1 cellular context compared by ENCODE assay signal in the genomic region with DNA sequence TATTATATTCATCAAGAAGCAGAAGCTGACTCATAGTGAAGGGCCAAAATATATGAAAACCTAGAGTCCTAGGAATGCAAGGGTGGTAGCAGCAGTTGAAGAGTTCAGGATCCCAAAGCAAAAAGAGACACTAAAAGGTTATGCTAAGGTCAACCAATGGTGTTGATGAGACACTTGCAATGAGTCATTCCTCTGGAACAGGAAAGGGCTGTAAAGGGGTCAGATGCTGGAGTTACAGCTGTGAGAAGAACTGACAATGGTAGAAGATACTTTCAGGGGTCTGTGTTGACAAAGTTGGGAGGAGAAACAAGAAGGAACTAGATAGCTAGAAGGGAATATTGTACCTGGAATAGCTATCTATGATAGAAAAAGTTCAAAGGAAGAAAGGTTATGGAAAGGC.
TF ChIP-seq lines count a peak whose summit lies in the region.

No MANE protein-coding gene starts in this region.

TF ChIP-seq in K562, 482 proteins besides CTCF, POLR2A, EP300 and RAD21 (continued from another document and continues in another):
- TF ChIP-seq KLF13 (tag; IDR thresholded peaks at IDR 0.05; ENCODE audit: borderline replicate concordance, low read depth) = no peak
- 0 out of 2 replicates have a peak, but pooled peaks have one; percentile 22 for TF ChIP-seq CC2D1A (IDR thresholded peaks at IDR 0.05)
- no peak for TF ChIP-seq TAF1 (IDR thresholded peaks at IDR 0.05; ENCODE audit: control insufficient read depth, extremely low read depth, insufficient read depth, low read length, severe bottlenecking)
- no peak for TF ChIP-seq ZNF740 (CRISPR knock-in tag; IDR thresholded peaks at IDR 0.05)
- no peak for TF ChIP-seq ZNF740 (tag; IDR thresholded peaks at IDR 0.05)
- no peak for TF ChIP-seq CREB1 (IDR thresholded peaks at IDR 0.05)
- TF ChIP-seq CREB1 (CRISPR knock-in tag; IDR thresholded peaks at IDR 0.05) = no peak
- peak in 1 of 2 experiments; percentile 23; a peak in 1 of 4 replicates for TF ChIP-seq HDAC1 (IDR thresholded peaks at IDR 0.05)
- no peak for TF ChIP-seq MTA1 (IDR thresholded peaks at IDR 0.05; ENCODE audit: borderline replicate concordance)
- peak; percentile 65 for TF ChIP-seq NR2C1 (IDR thresholded peaks at IDR 0.05)
- TF ChIP-seq NR2C1 (tag; IDR thresholded peaks at IDR 0.05) = peak; percentile 66
- TF ChIP-seq CBFA2T3 (IDR thresholded peaks at IDR 0.05) = 0 out of 2 replicates have a peak, but pooled peaks have one; percentile 28
- TF ChIP-seq SP1 (CRISPR knock-in tag; IDR thresholded peaks at IDR 0.05) = no peak
- TF ChIP-seq ZKSCAN8 (CRISPR knock-in tag; IDR thresholded peaks at IDR 0.05) = no peak
- no peak for TF ChIP-seq ZFP30 (CRISPR knock-in tag; IDR thresholded peaks at IDR 0.05; ENCODE audit: borderline replicate concordance)
- TF ChIP-seq ATF2 (CRISPR knock-in tag; IDR thresholded peaks at IDR 0.05) = no peak
- no peak for TF ChIP-seq SFPQ (IDR thresholded peaks at IDR 0.05; ENCODE audit: low read depth, low read length)
- TF ChIP-seq ARHGAP35 (IDR thresholded peaks at IDR 0.05; ENCODE audit: partially characterized antibody) = no peak
- no peak for TF ChIP-seq U2AF2 (optimal IDR thresholded peaks at IDR 0.05; ENCODE audit: low read depth, low read length)
- TF ChIP-seq SNIP1 (IDR thresholded peaks at IDR 0.05; ENCODE audit: low read depth) = no peak
- peak; percentile 90 for TF ChIP-seq EHMT2 (IDR thresholded peaks at IDR 0.05)
- no peak for TF ChIP-seq STAT5A (IDR thresholded peaks at IDR 0.05; ENCODE audit: borderline replicate concordance, low read length)
- TF ChIP-seq MAZ (CRISPR knock-in tag; conservative IDR thresholded peaks at IDR 0.05 in 1 of 2, IDR thresholded peaks at IDR 0.05 in 1 of 2) = no peak
- TF ChIP-seq BRD4 (IDR thresholded peaks at IDR 0.05) = no peak
- TF ChIP-seq, protein P1, sequence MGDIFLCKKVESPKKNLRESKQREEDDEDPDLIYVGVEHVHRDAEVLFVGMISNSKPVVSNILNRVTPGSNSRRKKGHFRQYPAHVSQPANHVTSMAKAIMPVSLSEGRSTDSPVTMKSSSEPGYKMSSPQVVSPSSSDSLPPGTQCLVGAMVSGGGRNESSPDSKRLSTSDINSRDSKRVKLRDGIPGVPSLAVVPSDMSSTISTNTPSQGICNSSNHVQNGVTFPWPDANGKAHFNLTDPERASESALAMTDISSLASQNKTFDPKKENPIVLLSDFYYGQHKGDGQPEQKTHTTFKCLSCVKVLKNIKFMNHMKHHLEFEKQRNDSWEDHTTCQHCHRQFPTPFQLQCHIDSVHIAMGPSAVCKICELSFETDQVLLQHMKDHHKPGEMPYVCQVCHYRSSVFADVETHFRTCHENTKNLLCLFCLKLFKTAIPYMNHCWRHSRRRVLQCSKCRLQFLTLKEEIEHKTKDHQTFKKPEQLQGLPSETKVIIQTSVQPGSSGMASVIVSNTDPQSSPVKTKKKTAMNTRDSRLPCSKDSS (IDR thresholded peaks at IDR 0.05; ENCODE audit: low read depth, partially characterized antibody) = no peak
- TF ChIP-seq ZNF212 (CRISPR knock-in tag; IDR thresholded peaks at IDR 0.05) = no peak
- TF ChIP-seq PYGO2 (tag; IDR thresholded peaks at IDR 0.05) = no peak
- 0 out of 2 replicates have a peak, but pooled peaks have one; percentile 36 for TF ChIP-seq ESRRA (IDR thresholded peaks at IDR 0.05; ENCODE audit: borderline replicate concordance, low read depth)
- no peak for TF ChIP-seq SAFB2 (IDR thresholded peaks at IDR 0.05; ENCODE audit: borderline replicate concordance, low read depth, low read length, severe bottlenecking)
- TF ChIP-seq USF1 (CRISPR knock-in tag; IDR thresholded peaks at IDR 0.05) = peak; percentile 55
- no peak for TF ChIP-seq POU5F1 (IDR thresholded peaks at IDR 0.05; ENCODE audit: borderline replicate concordance, low read depth, low read length, partially characterized antibody)
- peak; percentile 21; the same call in 1 of the 2 replicates for TF ChIP-seq BHLHE40 (IDR thresholded peaks at IDR 0.05; ENCODE audit: low read length)
- no peak for TF ChIP-seq NR2F6 (CRISPR knock-in tag; IDR thresholded peaks at IDR 0.05)
- 0 out of 2 replicates have a peak, but pooled peaks have one; percentile 29 for TF ChIP-seq SMARCA4 (IDR thresholded peaks at IDR 0.05)
- TF ChIP-seq DACH1 (IDR thresholded peaks at IDR 0.05; ENCODE audit: partially characterized antibody) = peak; percentile 52
- TF ChIP-seq TEAD4 (IDR thresholded peaks at IDR 0.05; ENCODE audit: low read length) = no peak
- TF ChIP-seq TEAD4 (CRISPR knock-in tag; IDR thresholded peaks at IDR 0.05; ENCODE audit: borderline replicate concordance) = no peak
- TF ChIP-seq, protein P2, sequence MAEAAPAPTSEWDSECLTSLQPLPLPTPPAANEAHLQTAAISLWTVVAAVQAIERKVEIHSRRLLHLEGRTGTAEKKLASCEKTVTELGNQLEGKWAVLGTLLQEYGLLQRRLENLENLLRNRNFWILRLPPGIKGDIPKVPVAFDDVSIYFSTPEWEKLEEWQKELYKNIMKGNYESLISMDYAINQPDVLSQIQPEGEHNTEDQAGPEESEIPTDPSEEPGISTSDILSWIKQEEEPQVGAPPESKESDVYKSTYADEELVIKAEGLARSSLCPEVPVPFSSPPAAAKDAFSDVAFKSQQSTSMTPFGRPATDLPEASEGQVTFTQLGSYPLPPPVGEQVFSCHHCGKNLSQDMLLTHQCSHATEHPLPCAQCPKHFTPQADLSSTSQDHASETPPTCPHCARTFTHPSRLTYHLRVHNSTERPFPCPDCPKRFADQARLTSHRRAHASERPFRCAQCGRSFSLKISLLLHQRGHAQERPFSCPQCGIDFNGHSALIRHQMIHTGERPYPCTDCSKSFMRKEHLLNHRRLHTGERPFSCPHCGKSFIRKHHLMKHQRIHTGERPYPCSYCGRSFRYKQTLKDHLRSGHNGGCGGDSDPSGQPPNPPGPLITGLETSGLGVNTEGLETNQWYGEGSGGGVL (CRISPR knock-in tag; IDR thresholded peaks at IDR 0.05) = no peak
- no peak for TF ChIP-seq CEBPZ (IDR thresholded peaks at IDR 0.05; ENCODE audit: borderline replicate concordance, low read depth, low read length)
- TF ChIP-seq CSDE1 (IDR thresholded peaks at IDR 0.05) = no peak
- no peak for TF ChIP-seq PCBP1 (IDR thresholded peaks at IDR 0.05; ENCODE audit: low read depth, low read length, poor library complexity, severe bottlenecking)
- no peak for TF ChIP-seq ZBTB8A (IDR thresholded peaks at IDR 0.05; ENCODE audit: partially characterized antibody)
- no peak for TF ChIP-seq FOXK1 (CRISPR knock-in tag; IDR thresholded peaks at IDR 0.05; ENCODE audit: borderline replicate concordance)
- TF ChIP-seq ZNF224 (CRISPR knock-in tag; IDR thresholded peaks at IDR 0.05) = no peak
- TF ChIP-seq MAFG (tag; conservative IDR thresholded peaks at IDR 0.05) = no peak
- no peak for TF ChIP-seq MTA3 (IDR thresholded peaks at IDR 0.05; ENCODE audit: borderline replicate concordance)
- no peak for TF ChIP-seq SMAD2 (IDR thresholded peaks at IDR 0.05; ENCODE audit: low read depth, low read length)
- TF ChIP-seq, protein P3, sequence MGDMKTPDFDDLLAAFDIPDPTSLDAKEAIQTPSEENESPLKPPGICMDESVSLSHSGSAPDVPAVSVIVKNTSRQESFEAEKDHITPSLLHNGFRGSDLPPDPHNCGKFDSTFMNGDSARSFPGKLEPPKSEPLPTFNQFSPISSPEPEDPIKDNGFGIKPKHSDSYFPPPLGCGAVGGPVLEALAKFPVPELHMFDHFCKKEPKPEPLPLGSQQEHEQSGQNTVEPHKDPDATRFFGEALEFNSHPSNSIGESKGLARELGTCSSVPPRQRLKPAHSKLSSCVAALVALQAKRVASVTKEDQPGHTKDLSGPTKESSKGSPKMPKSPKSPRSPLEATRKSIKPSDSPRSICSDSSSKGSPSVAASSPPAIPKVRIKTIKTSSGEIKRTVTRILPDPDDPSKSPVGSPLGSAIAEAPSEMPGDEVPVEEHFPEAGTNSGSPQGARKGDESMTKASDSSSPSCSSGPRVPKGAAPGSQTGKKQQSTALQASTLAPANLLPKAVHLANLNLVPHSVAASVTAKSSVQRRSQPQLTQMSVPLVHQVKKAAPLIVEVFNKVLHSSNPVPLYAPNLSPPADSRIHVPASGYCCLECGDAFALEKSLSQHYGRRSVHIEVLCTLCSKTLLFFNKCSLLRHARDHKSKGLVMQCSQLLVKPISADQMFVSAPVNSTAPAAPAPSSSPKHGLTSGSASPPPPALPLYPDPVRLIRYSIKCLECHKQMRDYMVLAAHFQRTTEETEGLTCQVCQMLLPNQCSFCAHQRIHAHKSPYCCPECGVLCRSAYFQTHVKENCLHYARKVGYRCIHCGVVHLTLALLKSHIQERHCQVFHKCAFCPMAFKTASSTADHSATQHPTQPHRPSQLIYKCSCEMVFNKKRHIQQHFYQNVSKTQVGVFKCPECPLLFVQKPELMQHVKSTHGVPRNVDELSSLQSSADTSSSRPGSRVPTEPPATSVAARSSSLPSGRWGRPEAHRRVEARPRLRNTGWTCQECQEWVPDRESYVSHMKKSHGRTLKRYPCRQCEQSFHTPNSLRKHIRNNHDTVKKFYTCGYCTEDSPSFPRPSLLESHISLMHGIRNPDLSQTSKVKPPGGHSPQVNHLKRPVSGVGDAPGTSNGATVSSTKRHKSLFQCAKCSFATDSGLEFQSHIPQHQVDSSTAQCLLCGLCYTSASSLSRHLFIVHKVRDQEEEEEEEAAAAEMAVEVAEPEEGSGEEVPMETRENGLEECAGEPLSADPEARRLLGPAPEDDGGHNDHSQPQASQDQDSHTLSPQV (IDR thresholded peaks at IDR 0.05) = peak; percentile 60; the same call in 1 of the 2 replicates
- TF ChIP-seq, protein P4, sequence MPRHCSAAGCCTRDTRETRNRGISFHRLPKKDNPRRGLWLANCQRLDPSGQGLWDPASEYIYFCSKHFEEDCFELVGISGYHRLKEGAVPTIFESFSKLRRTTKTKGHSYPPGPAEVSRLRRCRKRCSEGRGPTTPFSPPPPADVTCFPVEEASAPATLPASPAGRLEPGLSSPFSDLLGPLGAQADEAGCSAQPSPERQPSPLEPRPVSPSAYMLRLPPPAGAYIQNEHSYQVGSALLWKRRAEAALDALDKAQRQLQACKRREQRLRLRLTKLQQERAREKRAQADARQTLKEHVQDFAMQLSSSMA (CRISPR knock-in tag; IDR thresholded peaks at IDR 0.05) = no peak
- TF ChIP-seq, protein P5, sequence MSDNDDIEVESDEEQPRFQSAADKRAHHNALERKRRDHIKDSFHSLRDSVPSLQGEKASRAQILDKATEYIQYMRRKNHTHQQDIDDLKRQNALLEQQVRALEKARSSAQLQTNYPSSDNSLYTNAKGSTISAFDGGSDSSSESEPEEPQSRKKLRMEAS (CRISPR knock-in tag; IDR thresholded peaks at IDR 0.05) = no peak
- no peak for TF ChIP-seq TAF15 (IDR thresholded peaks at IDR 0.05; ENCODE audit: low read depth, low read length)
